In genomic region chrX:136768469-136769084, GRCh38 we compare ENCODE assay signal across 1 cellular context.
TF ChIP-seq lines count a peak whose summit lies in the region.

No MANE protein-coding gene starts in this region.

TF ChIP-seq in H1, 55 proteins besides CTCF, POLR2A, EP300 and RAD21:
- TF ChIP-seq HDAC2 (IDR thresholded peaks at IDR 0.05; ENCODE audit: borderline replicate concordance in 1 of 2, low read depth in 2 of 2, low read length in 2 of 2) (no peak), CHD7 (IDR thresholded peaks at IDR 0.05; ENCODE audit: insufficient replicate concordance, low read length) (no peak), SP1 (IDR thresholded peaks at IDR 0.05; ENCODE audit: low read depth, low read length) (peak; percentile 44; the same call in 1 of the 2 replicates)
